1 cellular context compared by ENCODE assay signal in the genomic region with DNA sequence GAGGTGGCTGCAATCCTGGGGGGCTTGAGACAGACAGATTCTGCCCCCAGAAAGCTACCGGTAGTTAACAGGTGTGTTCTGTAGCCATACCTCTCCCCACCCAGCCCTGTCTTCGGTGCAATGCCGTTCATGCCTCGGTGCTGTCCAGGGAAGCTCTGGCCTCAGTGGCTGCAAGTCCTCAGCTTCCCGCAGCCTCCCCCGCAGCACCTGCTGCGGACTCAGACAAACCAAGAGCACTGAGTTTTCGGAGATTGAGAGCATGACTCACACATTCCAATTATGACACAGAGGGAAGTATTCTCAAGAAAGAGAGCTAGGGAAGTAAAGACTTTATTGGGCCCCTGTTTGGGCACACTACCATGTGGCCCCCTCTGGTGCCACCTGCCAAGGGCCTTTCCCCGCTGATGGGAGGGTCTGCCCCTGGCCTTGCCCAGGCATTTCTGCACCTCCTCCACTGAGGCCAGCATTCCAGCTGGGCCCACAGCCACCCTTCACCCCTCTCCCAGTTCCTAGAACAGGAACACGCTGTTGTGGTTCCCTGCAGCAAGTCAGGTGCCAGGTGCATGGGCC.
TF ChIP-seq lines count a peak whose summit lies in the region.

No MANE protein-coding gene starts in this region.

TF ChIP-seq in K562, 482 proteins besides CTCF, POLR2A, EP300 and RAD21 (continued from another document):
- TF ChIP-seq SP2 (IDR thresholded peaks at IDR 0.05; ENCODE audit: extremely low read depth, low read depth, low read length, poor library complexity, severe bottlenecking) (no peak), CBFB (CRISPR knock-in tag; IDR thresholded peaks at IDR 0.05) (no peak), DPF2 (IDR thresholded peaks at IDR 0.05) (peak; percentile 86), ARID1B (IDR thresholded peaks at IDR 0.05) (peak; percentile 90), ZNF124 (CRISPR knock-in tag; IDR thresholded peaks at IDR 0.05) (no peak), OTX1 (CRISPR knock-in tag; IDR thresholded peaks at IDR 0.05) (no peak), TCF7 (IDR thresholded peaks at IDR 0.05; ENCODE audit: borderline replicate concordance) (peak; percentile 54; the same call in 1 of the 2 replicates), STAT5B (CRISPR knock-in tag; IDR thresholded peaks at IDR 0.05) (no peak), KDM5B (IDR thresholded peaks at IDR 0.05; ENCODE audit: insufficient replicate concordance, low read depth, low read length) (peak; percentile 33), CXXC5 (CRISPR knock-in tag; IDR thresholded peaks at IDR 0.05) (0 out of 2 replicates have a peak, but pooled peaks have one; percentile 26), SETDB1 (IDR thresholded peaks at IDR 0.05; ENCODE audit: low read length) (peak; percentile 48), RBM39 (optimal IDR thresholded peaks at IDR 0.05; ENCODE audit: low read depth, low read length) (peak; percentile 50), RB1 (IDR thresholded peaks at IDR 0.05; ENCODE audit: low read depth) (peak; percentile 24), ETV6 (IDR thresholded peaks at IDR 0.05; ENCODE audit: borderline replicate concordance in 1 of 2, low read depth in 2 of 2, low read length in 1 of 2) (no peak), ETV6 (CRISPR knock-in tag; IDR thresholded peaks at IDR 0.05; ENCODE audit: borderline replicate concordance) (no peak), KDM2B (CRISPR knock-in tag; IDR thresholded peaks at IDR 0.05) (no peak), NFIC (IDR thresholded peaks at IDR 0.05) (peak; percentile 17; the same call in 1 of the 2 replicates), ESRRA (IDR thresholded peaks at IDR 0.05; ENCODE audit: borderline replicate concordance, low read depth) (0 out of 2 replicates have a peak, but pooled peaks have one; percentile 19), MTA1 (IDR thresholded peaks at IDR 0.05; ENCODE audit: borderline replicate concordance) (peak; percentile 37; the same call in 1 of the 2 replicates), BCOR (IDR thresholded peaks at IDR 0.05) (peak; percentile 76), JUNB (CRISPR knock-in tag; conservative IDR thresholded peaks at IDR 0.05) (peak; percentile 79), ZNF75A (CRISPR knock-in tag; IDR thresholded peaks at IDR 0.05) (no peak), GATAD2A (IDR thresholded peaks at IDR 0.05) (0 out of 2 replicates have a peak, but pooled peaks have one; percentile 46)
- TF ChIP-seq, protein P1, sequence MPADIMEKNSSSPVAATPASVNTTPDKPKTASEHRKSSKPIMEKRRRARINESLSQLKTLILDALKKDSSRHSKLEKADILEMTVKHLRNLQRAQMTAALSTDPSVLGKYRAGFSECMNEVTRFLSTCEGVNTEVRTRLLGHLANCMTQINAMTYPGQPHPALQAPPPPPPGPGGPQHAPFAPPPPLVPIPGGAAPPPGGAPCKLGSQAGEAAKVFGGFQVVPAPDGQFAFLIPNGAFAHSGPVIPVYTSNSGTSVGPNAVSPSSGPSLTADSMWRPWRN (IDR thresholded peaks at IDR 0.05; ENCODE audit: low read depth), result peak; percentile 43; the same call in 1 of the 2 replicates
- TF ChIP-seq, protein P2, sequence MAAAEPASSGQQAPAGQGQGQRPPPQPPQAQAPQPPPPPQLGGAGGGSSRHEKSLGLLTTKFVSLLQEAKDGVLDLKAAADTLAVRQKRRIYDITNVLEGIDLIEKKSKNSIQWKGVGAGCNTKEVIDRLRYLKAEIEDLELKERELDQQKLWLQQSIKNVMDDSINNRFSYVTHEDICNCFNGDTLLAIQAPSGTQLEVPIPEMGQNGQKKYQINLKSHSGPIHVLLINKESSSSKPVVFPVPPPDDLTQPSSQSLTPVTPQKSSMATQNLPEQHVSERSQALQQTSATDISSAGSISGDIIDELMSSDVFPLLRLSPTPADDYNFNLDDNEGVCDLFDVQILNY (CRISPR knock-in tag; IDR thresholded peaks at IDR 0.05), result peak; percentile 76
- TF ChIP-seq, protein P3, sequence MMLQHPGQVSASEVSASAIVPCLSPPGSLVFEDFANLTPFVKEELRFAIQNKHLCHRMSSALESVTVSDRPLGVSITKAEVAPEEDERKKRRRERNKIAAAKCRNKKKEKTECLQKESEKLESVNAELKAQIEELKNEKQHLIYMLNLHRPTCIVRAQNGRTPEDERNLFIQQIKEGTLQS (IDR thresholded peaks at IDR 0.05), result peak; percentile 97
- TF ChIP-seq, protein P3 (CRISPR knock-in tag; conservative IDR thresholded peaks at IDR 0.05), result no peak
- TF ChIP-seq, protein P4, sequence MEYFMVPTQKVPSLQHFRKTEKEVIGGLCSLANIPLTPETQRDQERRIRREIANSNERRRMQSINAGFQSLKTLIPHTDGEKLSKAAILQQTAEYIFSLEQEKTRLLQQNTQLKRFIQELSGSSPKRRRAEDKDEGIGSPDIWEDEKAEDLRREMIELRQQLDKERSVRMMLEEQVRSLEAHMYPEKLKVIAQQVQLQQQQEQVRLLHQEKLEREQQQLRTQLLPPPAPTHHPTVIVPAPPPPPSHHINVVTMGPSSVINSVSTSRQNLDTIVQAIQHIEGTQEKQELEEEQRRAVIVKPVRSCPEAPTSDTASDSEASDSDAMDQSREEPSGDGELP (CRISPR knock-in tag; IDR thresholded peaks at IDR 0.05; ENCODE audit: borderline replicate concordance), result peak; percentile 60; the same call in 1 of the 2 replicates
- TF ChIP-seq, protein P5, sequence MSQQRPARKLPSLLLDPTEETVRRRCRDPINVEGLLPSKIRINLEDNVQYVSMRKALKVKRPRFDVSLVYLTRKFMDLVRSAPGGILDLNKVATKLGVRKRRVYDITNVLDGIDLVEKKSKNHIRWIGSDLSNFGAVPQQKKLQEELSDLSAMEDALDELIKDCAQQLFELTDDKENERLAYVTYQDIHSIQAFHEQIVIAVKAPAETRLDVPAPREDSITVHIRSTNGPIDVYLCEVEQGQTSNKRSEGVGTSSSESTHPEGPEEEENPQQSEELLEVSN (IDR thresholded peaks at IDR 0.05; ENCODE audit: borderline replicate concordance in 1 of 2, extremely low read depth in 1 of 2, insufficient read depth in 1 of 2, insufficient read length in 1 of 2, low read depth in 1 of 2, low read length in 1 of 2, poor library complexity in 1 of 2, severe bottlenecking in 1 of 2), result peak in 1 of 2 experiments; percentile 17
